Comparison of ENCODE assay signal across 9 cellular contexts in the genomic region with DNA sequence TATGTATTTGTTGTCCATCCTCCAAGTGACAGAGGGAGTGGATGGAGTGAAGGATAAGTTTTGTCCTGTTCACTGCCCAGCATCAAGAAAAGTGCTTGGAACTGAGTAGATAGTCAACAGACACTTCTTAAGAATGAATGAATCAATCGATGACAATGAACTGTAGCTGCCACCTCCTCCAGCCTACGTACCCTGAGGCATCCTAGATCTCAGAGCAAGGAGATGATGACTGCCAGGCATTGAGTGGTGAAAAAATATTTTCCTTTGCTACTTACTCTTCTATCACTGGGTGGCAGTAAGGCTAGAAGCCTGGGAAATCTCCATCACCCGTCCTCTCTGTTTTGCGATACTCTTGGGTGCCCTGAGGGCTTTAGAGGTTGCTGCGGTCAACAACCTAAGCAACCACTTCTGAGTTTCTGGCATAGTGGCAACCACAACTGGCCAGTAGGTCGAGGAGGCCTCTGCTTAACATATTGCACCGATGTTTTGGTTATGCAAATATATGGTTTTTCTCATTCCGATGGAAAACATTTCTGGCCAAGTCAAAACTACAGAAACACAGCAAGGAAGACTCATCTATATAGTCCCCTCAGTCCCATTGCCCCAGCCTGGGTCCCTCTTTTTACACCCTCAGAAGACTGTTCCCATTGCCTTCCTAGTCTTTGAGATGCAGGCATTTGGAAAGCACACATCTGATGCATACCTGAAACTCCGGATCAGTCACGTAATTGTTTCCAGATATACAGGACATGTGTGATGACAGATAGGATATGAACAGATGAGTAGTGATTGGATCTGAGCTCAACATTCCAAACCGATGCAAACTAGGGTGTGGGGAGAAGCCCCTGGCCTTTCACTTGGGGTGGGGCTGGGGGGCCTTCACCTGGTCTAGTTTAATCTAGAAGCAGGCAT.
DNase-seq lines count a peak whose midpoint lies in the region; ATAC-seq and TF ChIP-seq lines count a peak whose summit lies in the region.
"Had no signal": no experiment of that assay in that cellular context is flagged by ENCODE, and none has a peak within 500 bp of the region (broad histone marks: within the 10 kb centered on the region; RNA-seq: fewer than 3 reads in every experiment).

No MANE protein-coding gene starts in this region.

- TF ChIP-seq CTCF in osteocyte (IDR thresholded peaks at IDR 0.05), result peak; percentile 49

- no peaks in the 10 kb centered on the region for H3K36me3 Mint-ChIP-seq in activated T-helper 17 cell treated with anti-CD3 and anti-CD28 coated beads, Interleukin-2, amount 50 U/mL, for 72 hours (ENCODE audit: low read depth)
- H3K36me3 Mint-ChIP-seq in osteocyte (ENCODE audit: unreplicated experiment), result no peaks in the 10 kb centered on the region

- no peaks in the 10 kb centered on the region for H3K9me3 Mint-ChIP-seq in activated T-helper 17 cell treated with anti-CD3 and anti-CD28 coated beads, Interleukin-2, amount 50 U/mL, for 72 hours
- H3K9me3 Mint-ChIP-seq in osteocyte (ENCODE audit: unreplicated experiment), result no peaks in the 10 kb centered on the region

- ATAC-seq in HG02973 (IDR thresholded peaks at IDR 0.05; ENCODE audit: unreplicated experiment), result peak; percentile 52
- peak; percentile 55 for ATAC-seq in activated T-helper 17 cell treated with anti-CD3 and anti-CD28 coated beads, Interleukin-2, amount 50 U/mL, for 72 hours (replicated peaks)
- no peak for ATAC-seq in HG03097 (IDR thresholded peaks at IDR 0.05; ENCODE audit: low FRiP score, unreplicated experiment)

- DNase-seq in activated CD8-positive, alpha-beta memory T cell treated with anti-CD3 and anti-CD28 coated beads for 24 hours, result peak; percentile 37
- DNase-seq in activated CD8-positive, alpha-beta memory T cell treated with anti-CD3 and anti-CD28 coated beads, Interleukin-2, amount 50 U/mL, for 48 hours, result no peak
- DNase-seq in osteocyte (ENCODE audit: extremely low spot score, unreplicated experiment), result no peak
- no peak for DNase-seq in DMS79 (lab: John Stamatoyannopoulos, UW)
- DNase-seq in middle frontal gyrus (ENCODE audit: extremely low spot score, low spot score), result no peak
- DNase-seq: dorsolateral prefrontal cortex had no signal

- peaks cover 43% of the 10 kb centered on the region for H3K4me1 Mint-ChIP-seq in activated T-helper 17 cell treated with anti-CD3 and anti-CD28 coated beads, Interleukin-2, amount 50 U/mL, for 72 hours
- H3K4me1 Mint-ChIP-seq in osteocyte (ENCODE audit: unreplicated experiment), result peaks cover 26% of the 10 kb centered on the region

- peak overlapping the region; percentile 59 for H3K27ac Mint-ChIP-seq in activated T-helper 17 cell treated with anti-CD3 and anti-CD28 coated beads, Interleukin-2, amount 50 U/mL, for 72 hours
- H3K27ac Mint-ChIP-seq in osteocyte (ENCODE audit: unreplicated experiment), result no peak overlapping the region

- H3K4me3 Mint-ChIP-seq in activated T-helper 17 cell treated with anti-CD3 and anti-CD28 coated beads, Interleukin-2, amount 50 U/mL, for 72 hours, result peak overlapping the region; percentile 2
- H3K4me3 Mint-ChIP-seq in osteocyte (ENCODE audit: unreplicated experiment), result no peak overlapping the region

- H3K27me3 Mint-ChIP-seq in activated T-helper 17 cell treated with anti-CD3 and anti-CD28 coated beads, Interleukin-2, amount 50 U/mL, for 72 hours, result no peaks in the 10 kb centered on the region
- H3K27me3 Mint-ChIP-seq in osteocyte (ENCODE audit: unreplicated experiment), result peaks cover 2% of the 10 kb centered on the region
